Comparison of ENCODE assay signal across 41 cellular contexts in genomic region chr1:15991427-15992186, GRCh38. TPM values are rescaled to one million over a fixed set of nuclear protein-coding genes. Genes with fewer than 3 reads are reported as not detected.
"Had no signal": no experiment of that assay in that cellular context is flagged by ENCODE, and none has a peak within 500 bp of the region (broad histone marks: within the 10 kb centered on the region; RNA-seq: fewer than 3 reads in every experiment).

No MANE protein-coding gene starts in this region.

- ATAC-seq: activated CD8-positive, alpha-beta T cell treated with anti-CD3 and anti-CD28 coated beads for 36 hours; activated T-cell treated with anti-CD3 and anti-CD28 coated beads, Interleukin-2, amount 50 U/mL, for 72 hours; activated T-helper 17 cell treated with anti-CD3 and anti-CD28 coated beads, Interleukin-2, amount 50 U/mL, for 72 hours; Right ventricle myocardium inferior had no signal

- H3K36me3 ChIP-seq: ascending aorta, cardiac muscle cell had no signal

- H3K9me3 ChIP-seq: ascending aorta had no signal

- H3K4me3 ChIP-seq: ascending aorta, cardiac muscle cell, PC-9 had no signal

- H3K9me3 Mint-ChIP-seq: activated B cell treated with CpG ODN at 0.5 μM for 24 hours; activated CD8-positive, alpha-beta T cell treated with anti-CD3 and anti-CD28 coated beads for 36 hours; activated naive CD4-positive, alpha-beta T cell treated with anti-CD3 and anti-CD28 coated beads, Interleukin-2, amount 50 U/mL, for 24 hours; activated naive CD8-positive, alpha-beta T cell treated with anti-CD3 and anti-CD28 coated beads, Interleukin-2, amount 10 ng/mL, durations not matched to agents 7 days and 5 days; activated T-cell treated with anti-CD3 and anti-CD28 coated beads, Interleukin-2, amount 50 U/mL, for 72 hours; activated T-helper 17 cell treated with anti-CD3 and anti-CD28 coated beads, Interleukin-2, amount 50 U/mL, for 72 hours; central memory CD8-positive, alpha-beta T cell had no signal

- H3K4me3 Mint-ChIP-seq: activated B cell treated with CpG ODN at 0.5 μM for 24 hours; activated CD8-positive, alpha-beta T cell treated with anti-CD3 and anti-CD28 coated beads for 36 hours; activated naive CD4-positive, alpha-beta T cell treated with anti-CD3 and anti-CD28 coated beads, Interleukin-2, amount 50 U/mL, for 24 hours; activated naive CD8-positive, alpha-beta T cell treated with anti-CD3 and anti-CD28 coated beads, Interleukin-2, amount 10 ng/mL, durations not matched to agents 7 days and 5 days; activated T-cell treated with anti-CD3 and anti-CD28 coated beads, Interleukin-2, amount 50 U/mL, for 72 hours; activated T-helper 17 cell treated with anti-CD3 and anti-CD28 coated beads, Interleukin-2, amount 50 U/mL, for 72 hours; central memory CD8-positive, alpha-beta T cell had no signal

- H3K4me1 Mint-ChIP-seq: activated B cell treated with CpG ODN at 0.5 μM for 24 hours; activated naive CD4-positive, alpha-beta T cell treated with anti-CD3 and anti-CD28 coated beads, Interleukin-2, amount 50 U/mL, for 24 hours; activated naive CD8-positive, alpha-beta T cell treated with anti-CD3 and anti-CD28 coated beads, Interleukin-2, amount 10 ng/mL, durations not matched to agents 7 days and 5 days; activated T-helper 17 cell treated with anti-CD3 and anti-CD28 coated beads, Interleukin-2, amount 50 U/mL, for 72 hours; central memory CD8-positive, alpha-beta T cell had no signal

- H3K4me2 ChIP-seq: KMS-11, PC-9 had no signal

- H2AFZ ChIP-seq: PC-9 had no signal

- H3K27me3 ChIP-seq: ascending aorta, cardiac muscle cell had no signal

- H3K27ac ChIP-seq: ascending aorta, cardiac muscle cell, KMS-11, PC-9, RWPE1, VCaP had no signal

- H3K9ac ChIP-seq: KMS-11 had no signal

- H3K27ac Mint-ChIP-seq: activated B cell treated with CpG ODN at 0.5 μM for 24 hours; activated CD8-positive, alpha-beta T cell treated with anti-CD3 and anti-CD28 coated beads for 36 hours; activated naive CD4-positive, alpha-beta T cell treated with anti-CD3 and anti-CD28 coated beads, Interleukin-2, amount 50 U/mL, for 24 hours; activated naive CD8-positive, alpha-beta T cell treated with anti-CD3 and anti-CD28 coated beads, Interleukin-2, amount 10 ng/mL, durations not matched to agents 7 days and 5 days; activated T-cell treated with anti-CD3 and anti-CD28 coated beads, Interleukin-2, amount 50 U/mL, for 72 hours had no signal

- DNase-seq: activated B cell treated with CpG ODN at 0.5 μM for 24 hours; activated CD4-positive, alpha-beta T cell treated with anti-CD3 and anti-CD28 coated beads for 4 hours; activated CD4-positive, alpha-beta T cell treated with anti-CD3 and anti-CD28 coated beads, Interleukin-2, amount 50 U/mL, for 4 hours; activated CD4-positive, CD25-positive, alpha-beta regulatory T cell treated with anti-CD3 and anti-CD28 coated beads, Interleukin-2, amount 50 U/mL, for 72 hours; activated CD8-positive, alpha-beta T cell treated with anti-CD3 and anti-CD28 coated beads for 36 hours; activated effector memory CD4-positive, alpha-beta T cell treated with anti-CD3 and anti-CD28 coated beads, Interleukin-2, amount 50 U/mL, for 16 hours; activated naive CD4-positive, alpha-beta T cell; activated naive CD8-positive, alpha-beta T cell treated with anti-CD3 and anti-CD28 coated beads, Interleukin-2, amount 10 ng/mL, durations not matched to agents 7 days and 5 days; activated T-cell treated with anti-CD3 and anti-CD28 coated beads, Interleukin-2, amount 50 U/mL, for 1 hour; activated T-cell treated with anti-CD3 and anti-CD28 coated beads, Interleukin-2, amount 50 U/mL, for 72 hours; amygdala; MM.1S; MV-4-11; NCI-H1092; NCI-H1436 treated with DMSO at 0.1 percent for 48 hours; NCI-H1694 treated with DMSO at 0.1 percent for 48 hours; NCI-H2029; NCI-H345; NCI-H524 treated with DMSO at 0.1 percent for 48 hours; PC-9; SIG-M5; SW 1271; T-helper 1 cell; T-helper 2 cell; T-helper 9 cell had no signal

- H3K36me3 Mint-ChIP-seq: activated naive CD4-positive, alpha-beta T cell treated with anti-CD3 and anti-CD28 coated beads, Interleukin-2, amount 50 U/mL, for 24 hours; activated naive CD8-positive, alpha-beta T cell treated with anti-CD3 and anti-CD28 coated beads, Interleukin-2, amount 10 ng/mL, durations not matched to agents 7 days and 5 days had no signal

- H3K27me3 Mint-ChIP-seq: activated B cell treated with CpG ODN at 0.5 μM for 24 hours; activated CD8-positive, alpha-beta T cell treated with anti-CD3 and anti-CD28 coated beads for 36 hours; activated naive CD4-positive, alpha-beta T cell treated with anti-CD3 and anti-CD28 coated beads, Interleukin-2, amount 50 U/mL, for 24 hours; activated T-helper 17 cell treated with anti-CD3 and anti-CD28 coated beads, Interleukin-2, amount 50 U/mL, for 72 hours had no signal

- H3K4me1 ChIP-seq: ascending aorta had no signal

- FAIRE-seq: RCC 7860 had no signal

RNA-seq across cellular contexts. Expression of gene SRARP, which starts 12.4 kb away (rescaled TPM):
- total RNA-seq: activated B cell treated with CpG ODN at 0.5 μM for 24 hours; activated CD8-positive, alpha-beta memory T cell treated with anti-CD3 and anti-CD28 coated beads for 36 hours; activated CD8-positive, alpha-beta T cell treated with anti-CD3 and anti-CD28 coated beads for 36 hours; activated naive CD8-positive, alpha-beta T cell treated with anti-CD3 and anti-CD28 coated beads, Interleukin-2, amount 10 ng/mL, durations not matched to agents 7 days and 5 days; activated T-cell treated with anti-CD3 and anti-CD28 coated beads, Interleukin-2, amount 50 U/mL, for 72 hours; activated T-helper 17 cell treated with anti-CD3 and anti-CD28 coated beads, Interleukin-2, amount 50 U/mL, for 72 hours; ascending aorta; LHCN-M2; NCI-H460; OCI-LY7; PC-9; SK-MEL-5 had no signal
- polyA plus RNA-seq: adipose tissue, cardiac muscle cell had no signal

RNA-seq across cellular contexts. Expression of gene HSPB7, which starts 26.2 kb away (rescaled TPM):
- total RNA-seq: activated B cell treated with CpG ODN at 0.5 μM for 24 hours; activated CD8-positive, alpha-beta memory T cell treated with anti-CD3 and anti-CD28 coated beads for 36 hours; activated CD8-positive, alpha-beta T cell treated with anti-CD3 and anti-CD28 coated beads for 36 hours; activated naive CD8-positive, alpha-beta T cell treated with anti-CD3 and anti-CD28 coated beads, Interleukin-2, amount 10 ng/mL, durations not matched to agents 7 days and 5 days; activated T-cell treated with anti-CD3 and anti-CD28 coated beads, Interleukin-2, amount 50 U/mL, for 72 hours; activated T-helper 17 cell treated with anti-CD3 and anti-CD28 coated beads, Interleukin-2, amount 50 U/mL, for 72 hours; NCI-H460; OCI-LY7; PC-9 had no signal

RNA-seq across cellular contexts. Expression of gene CLCNKA, which starts 30.2 kb away (rescaled TPM):
- total RNA-seq: activated CD8-positive, alpha-beta memory T cell treated with anti-CD3 and anti-CD28 coated beads for 36 hours; activated CD8-positive, alpha-beta T cell treated with anti-CD3 and anti-CD28 coated beads for 36 hours; activated naive CD8-positive, alpha-beta T cell treated with anti-CD3 and anti-CD28 coated beads, Interleukin-2, amount 10 ng/mL, durations not matched to agents 7 days and 5 days; activated T-cell treated with anti-CD3 and anti-CD28 coated beads, Interleukin-2, amount 50 U/mL, for 72 hours; ascending aorta; LHCN-M2; NCI-H460; OCI-LY7; SK-MEL-5 had no signal

RNA-seq across cellular contexts. Expression of gene CLCNKB, which starts 52.0 kb away (rescaled TPM):
- total RNA-seq: activated B cell treated with CpG ODN at 0.5 μM for 24 hours; activated CD8-positive, alpha-beta memory T cell treated with anti-CD3 and anti-CD28 coated beads for 36 hours; activated CD8-positive, alpha-beta T cell treated with anti-CD3 and anti-CD28 coated beads for 36 hours; activated naive CD8-positive, alpha-beta T cell treated with anti-CD3 and anti-CD28 coated beads, Interleukin-2, amount 10 ng/mL, durations not matched to agents 7 days and 5 days; activated T-cell treated with anti-CD3 and anti-CD28 coated beads, Interleukin-2, amount 50 U/mL, for 72 hours; ascending aorta; LHCN-M2; OCI-LY7 had no signal
